ENCODE assay signal across 17 cellular contexts in the genomic region with DNA sequence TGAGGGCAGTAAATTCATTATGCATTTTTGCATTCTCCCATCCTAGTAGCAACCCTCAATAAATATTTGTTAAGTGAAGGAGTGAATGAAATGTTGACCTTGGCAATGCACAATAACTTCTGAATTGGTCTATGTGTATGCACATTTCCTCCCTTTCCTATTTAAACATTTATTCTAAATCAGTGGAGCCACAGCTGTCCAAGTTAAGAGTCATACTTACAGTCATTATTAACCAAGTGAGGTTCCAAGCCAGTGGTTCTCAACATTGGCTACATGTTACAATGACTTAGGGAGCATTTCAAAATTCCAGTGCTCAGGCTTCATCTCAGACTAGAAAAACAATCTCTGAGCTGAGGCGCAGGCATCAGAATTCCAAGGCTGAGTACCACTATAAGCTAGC.
DNase-seq lines count a peak whose midpoint lies in the region; ATAC-seq, FAIRE-seq and TF ChIP-seq lines count a peak whose summit lies in the region.
"Had no signal": no experiment of that assay in that cellular context is flagged by ENCODE, and none has a peak within 500 bp of the region (broad histone marks: within the 10 kb centered on the region; RNA-seq: fewer than 3 reads in every experiment).

No MANE protein-coding gene starts in this region.

- H3K9me3 ChIP-seq in astrocyte (ENCODE audit: insufficient read depth, low read depth, low read length) (no peaks in the 10 kb centered on the region), stomach smooth muscle (ENCODE audit: control insufficient read depth in 2 of 2, low read length in 2 of 2) (peaks cover 4% of the 10 kb centered on the region in 2 donors)
- H3K9me3 ChIP-seq: breast epithelium had no signal

- peaks cover 7% of the 10 kb centered on the region; the same call in 1 of the 2 replicates for H3K36me3 Mint-ChIP-seq in HFFc6 (ENCODE audit: low read depth)
- peaks cover 2% of the 10 kb centered on the region for H3K36me3 Mint-ChIP-seq in astrocyte (ENCODE audit: low read depth, unreplicated experiment)
- no peaks in the 10 kb centered on the region for H3K36me3 Mint-ChIP-seq in activated naive CD4-positive, alpha-beta T cell treated with anti-CD3 and anti-CD28 coated beads, Interleukin-2, amount 50 U/mL, for 72 hours

- H3K4me1 Mint-ChIP-seq in HFFc6 (ENCODE audit: low read depth) (peaks cover 19% of the 10 kb centered on the region), astrocyte (ENCODE audit: low read depth, unreplicated experiment) (peaks cover 10% of the 10 kb centered on the region)
- H3K4me1 Mint-ChIP-seq: activated B cell treated with CpG ODN at 0.5 μM for 24 hours; CD8-positive, alpha-beta memory T cell had no signal

- no peak for TF ChIP-seq CTCF in HFFc6 (IDR thresholded peaks at IDR 0.05)
- TF ChIP-seq CTCF in astrocyte (IDR thresholded peaks at IDR 0.05; ENCODE audit: insufficient read depth, low read depth, low read length): no peak
- TF ChIP-seq CTCF in foreskin fibroblast (IDR thresholded peaks at IDR 0.05; ENCODE audit: low read depth, low read length): no peak
- no peak for TF ChIP-seq CTCF in GM10266 (IDR thresholded peaks at IDR 0.05; ENCODE audit: control insufficient read depth, insufficient read depth, low read depth, missing control alignments)

- H3K36me3 ChIP-seq in astrocyte (ENCODE audit: insufficient read depth, low read length) (no peaks in the 10 kb centered on the region), stomach smooth muscle (ENCODE audit: control insufficient read depth in 2 of 2, insufficient read depth in 2 of 2, low read length in 2 of 2) (no peaks in the 10 kb centered on the region)
- H3K36me3 ChIP-seq: breast epithelium had no signal

- ATAC-seq in activated naive CD4-positive, alpha-beta T cell treated with anti-CD3 and anti-CD28 coated beads, Interleukin-2, amount 50 U/mL, for 72 hours: no peak

- H3K9me3 Mint-ChIP-seq in HFFc6 (peaks cover 12% of the 10 kb centered on the region), astrocyte (ENCODE audit: unreplicated experiment) (peaks cover 15% of the 10 kb centered on the region)
- peaks cover 0 to 7% of the 10 kb centered on the region in 2 donors for H3K9me3 Mint-ChIP-seq in activated naive CD4-positive, alpha-beta T cell treated with anti-CD3 and anti-CD28 coated beads, Interleukin-2, amount 50 U/mL, for 72 hours

- H3K4me1 ChIP-seq in astrocyte (ENCODE audit: insufficient read depth, low read length) (peaks cover 21% of the 10 kb centered on the region), stomach smooth muscle (ENCODE audit: control insufficient read depth, insufficient read depth, low read length) (peaks cover 13% of the 10 kb centered on the region)
- H3K4me1 ChIP-seq: breast epithelium had no signal

- no peak overlapping the region for H3K4me2 ChIP-seq in astrocyte (ENCODE audit: low read length)

- H2AFZ ChIP-seq in astrocyte (ENCODE audit: low read depth, low read length): no peak overlapping the region

- H3K79me2 ChIP-seq in astrocyte (ENCODE audit: insufficient read depth, low read length): no peaks in the 10 kb centered on the region

- H3K27ac Mint-ChIP-seq in HFFc6 (no peak overlapping the region), astrocyte (ENCODE audit: unreplicated experiment) (no peak overlapping the region)
- no peak overlapping the region for H3K27ac Mint-ChIP-seq in activated naive CD4-positive, alpha-beta T cell treated with anti-CD3 and anti-CD28 coated beads, Interleukin-2, amount 50 U/mL, for 72 hours
- H3K27ac Mint-ChIP-seq: activated B cell treated with CpG ODN at 0.5 μM for 24 hours; CD8-positive, alpha-beta memory T cell had no signal

- DNase-seq in HFFc6: peak; percentile 25
- DNase-seq in astrocyte (ENCODE audit: low read depth): peak; percentile 77
- peak; percentile 32 to 55 for DNase-seq in foreskin fibroblast
- DNase-seq in GM10266 (ENCODE audit: extremely low spot score): no peak
- DNase-seq in activated naive CD4-positive, alpha-beta T cell treated with anti-CD3 and anti-CD28 coated beads, Interleukin-2, amount 50 U/mL, for 72 hours (ENCODE audit: low spot score in 2 of 2): no peak
- no peak for DNase-seq in cerebellum (ENCODE audit: low spot score)
- DNase-seq: activated B cell treated with CpG ODN at 0.5 μM for 24 hours; activated effector memory CD4-positive, alpha-beta T cell treated with anti-CD3 and anti-CD28 coated beads, Interleukin-2, amount 50 U/mL, for 16 hours; CD8-positive, alpha-beta memory T cell; effector CD8-positive, alpha-beta T cell; GF-D8; glutamatergic neuron; NCI-H2081 treated with DMSO at 0.1 percent for 48 hours; stimulated activated CD4-positive, alpha-beta T cell treated with anti-CD3 and anti-CD28 coated beads, Interleukin-12 subunit alpha, Interleukin-12 subunit beta, amount 100 ng/mL, for 4 hours had no signal

- no peaks in the 10 kb centered on the region for H4K20me1 ChIP-seq in astrocyte (ENCODE audit: insufficient read depth, low read length)

- FAIRE-seq in astrocyte (lab: Jason Lieb, UNC): peak; percentile 60
- FAIRE-seq: keratinocyte had no signal

- H3K27me3 Mint-ChIP-seq in HFFc6 (ENCODE audit: insufficient read depth): no peaks in the 10 kb centered on the region
- H3K27me3 Mint-ChIP-seq in astrocyte (ENCODE audit: low read depth, unreplicated experiment): no peaks in the 10 kb centered on the region
- H3K27me3 Mint-ChIP-seq: activated B cell treated with CpG ODN at 0.5 μM for 24 hours had no signal

- H3K9ac ChIP-seq in astrocyte (ENCODE audit: low read length) (no peak overlapping the region), stomach smooth muscle (ENCODE audit: low read length in 2 of 2) (no peak overlapping the region)

- H3K27me3 ChIP-seq in astrocyte (ENCODE audit: insufficient read depth, low read length): no peaks in the 10 kb centered on the region
- no peaks in the 10 kb centered on the region for H3K27me3 ChIP-seq in stomach smooth muscle (ENCODE audit: control insufficient read depth in 1 of 2, insufficient read depth in 2 of 2, low read length in 2 of 2)
- H3K27me3 ChIP-seq: breast epithelium had no signal

- H3K4me3 Mint-ChIP-seq in HFFc6 (no peak overlapping the region), astrocyte (ENCODE audit: unreplicated experiment) (no peak overlapping the region)
- H3K4me3 Mint-ChIP-seq: activated B cell treated with CpG ODN at 0.5 μM for 24 hours; CD8-positive, alpha-beta memory T cell had no signal

- H3K27ac ChIP-seq in astrocyte (ENCODE audit: low read depth, low read length) (peak overlapping the region; percentile 39), stomach smooth muscle (ENCODE audit: low read length) (peak overlapping the region; percentile 60)
- H3K27ac ChIP-seq: breast epithelium had no signal

- no peak overlapping the region for H3K4me3 ChIP-seq in astrocyte (ENCODE audit: insufficient read depth, low read depth, low read length)
- no peak overlapping the region for H3K4me3 ChIP-seq in foreskin fibroblast (ENCODE audit: low read depth in 1 of 2, low read length in 2 of 2)
- no peak overlapping the region for H3K4me3 ChIP-seq in stomach smooth muscle (ENCODE audit: low read length in 2 of 2)
- H3K4me3 ChIP-seq: breast epithelium had no signal

Comparison
In these comparisons a context has a peak if more than half of its experiments do, and no peak if none do; other contexts are left out.
1. DNase-seq: peak in HFFc6 (single experiment), astrocyte (single experiment) and foreskin fibroblast (2 of 2); none in GM10266 (single experiment), activated naive CD4-positive, alpha-beta T cell treated with anti-CD3 and anti-CD28 coated beads, Interleukin-2, amount 50 U/mL, for 72 hours (0 of 2) and cerebellum (single experiment).